Comparison of ENCODE assay signal across 23 cellular contexts in the genomic region with DNA sequence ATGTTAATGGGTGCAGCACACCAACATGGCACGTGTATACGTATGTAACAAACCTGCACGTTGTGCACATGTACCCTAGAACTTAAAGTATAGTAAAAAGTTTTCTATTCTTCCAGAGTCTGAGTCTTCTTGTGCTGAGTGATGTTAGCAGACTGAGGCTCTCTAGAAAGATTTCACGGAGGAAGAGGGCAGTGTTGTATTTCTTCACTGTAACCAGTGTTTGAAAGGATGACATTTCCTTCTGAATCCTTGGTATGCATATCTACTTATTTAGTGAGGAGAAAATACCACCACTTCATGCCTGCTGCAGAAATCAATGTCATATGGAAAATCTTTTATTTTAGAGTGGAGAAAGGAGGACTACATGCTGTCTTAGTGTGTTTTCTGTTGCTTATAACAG.
"Had no signal": no experiment of that assay in that cellular context is flagged by ENCODE, and none has a peak within 500 bp of the region (broad histone marks: within the 10 kb centered on the region; RNA-seq: fewer than 3 reads in every experiment).

No MANE protein-coding gene starts in this region.

- H3K27me3 ChIP-seq: foreskin keratinocyte, thyroid gland had no signal

- DNase-seq: activated B cell treated with CpG ODN at 0.5 μM for 24 hours; activated CD4-positive, alpha-beta T cell treated with anti-CD3 and anti-CD28 coated beads for 36 hours; activated CD4-positive, alpha-beta T cell treated with anti-CD3 and anti-CD28 coated beads, Interleukin-2, amount 50 U/mL, for 48 hours; activated CD8-positive, alpha-beta memory T cell treated with anti-CD3 and anti-CD28 coated beads, Interleukin-2, amount 50 U/mL, for 48 hours; activated naive CD4-positive, alpha-beta T cell; activated T-cell treated with anti-CD3 and anti-CD28 coated beads, Interleukin-2, amount 50 U/mL, for 4 hours; cerebellar nuclear complex; cortex of kidney; foreskin keratinocyte; lower lobe of right lung; mesendoderm; mucosa of descending colon; naive B cell; occipital lobe; stimulated activated CD4-positive, alpha-beta T cell treated with anti-CD3 and anti-CD28 coated beads, Interleukin-4, amount 100 ng/mL, for 24 hours; stimulated activated naive CD8-positive, alpha-beta T cell treated with anti-CD3 and anti-CD28 coated beads, Interleukin-15, Interleukin-2, amounts not matched to agents 100 U/mL and 50 U/mL, for 24 hours; T-helper 17 cell; thyroid gland had no signal

- H3K9me3 ChIP-seq: lower lobe of right lung, mucosa of descending colon, thyroid gland had no signal

- H3K4me3 ChIP-seq: lower lobe of right lung, mucosa of descending colon, thyroid gland had no signal

- H3K4me1 Mint-ChIP-seq: activated B cell treated with CpG ODN at 0.5 μM for 24 hours; activated CD4-positive, alpha-beta T cell treated with anti-CD3 and anti-CD28 coated beads for 36 hours; naive B cell; neural crest cell; T-helper 17 cell had no signal

- H3K27ac ChIP-seq: epithelial cell of prostate, foreskin keratinocyte, lower lobe of right lung, thyroid gland had no signal

- H3K4me3 Mint-ChIP-seq: activated B cell treated with CpG ODN at 0.5 μM for 24 hours; activated CD4-positive, alpha-beta T cell treated with anti-CD3 and anti-CD28 coated beads for 36 hours; activated naive CD8-positive, alpha-beta T cell; activated T-cell treated with anti-CD3 and anti-CD28 coated beads, Interleukin-2, amount 50 U/mL, for 4 hours; naive B cell; neural crest cell; T-helper 17 cell had no signal

- H3K27ac Mint-ChIP-seq: activated B cell treated with CpG ODN at 0.5 μM for 24 hours; activated CD4-positive, alpha-beta T cell treated with anti-CD3 and anti-CD28 coated beads for 36 hours; activated naive CD8-positive, alpha-beta T cell; activated T-helper 2 cell treated with anti-CD3 and anti-CD28 coated beads, Interferon-gamma antibody, Interleukin-2, Interleukin-4, amounts not matched to agents 10 μg/mL and 5 μg/mL and 100 μg/mL, durations not matched to agents 14 hours and 24 hours and 36 hours; naive B cell; T-helper 17 cell had no signal

- H3K27me3 Mint-ChIP-seq: activated B cell treated with CpG ODN at 0.5 μM for 24 hours; activated CD4-positive, alpha-beta T cell treated with anti-CD3 and anti-CD28 coated beads for 36 hours; activated naive CD8-positive, alpha-beta T cell; naive B cell; T-helper 17 cell had no signal

- ATAC-seq: activated CD4-positive, alpha-beta T cell treated with anti-CD3 and anti-CD28 coated beads for 36 hours; activated T-cell treated with anti-CD3 and anti-CD28 coated beads, Interleukin-2, amount 50 U/mL, for 4 hours; foreskin keratinocyte; left lobe of liver; lower lobe of right lung; mucosa of descending colon; stimulated activated naive CD8-positive, alpha-beta T cell treated with anti-CD3 and anti-CD28 coated beads, Interleukin-15, Interleukin-2, amounts not matched to agents 100 U/mL and 50 U/mL, for 24 hours; T-helper 17 cell had no signal

- H3K36me3 Mint-ChIP-seq: activated naive CD8-positive, alpha-beta T cell; naive B cell had no signal

- H3K36me3 ChIP-seq: lower lobe of right lung, thyroid gland had no signal

- H3K4me1 ChIP-seq: foreskin keratinocyte, lower lobe of right lung, thyroid gland had no signal
